In genomic region chr3:142929109-142929508, GRCh38 we compare ENCODE assay signal across 8 cellular contexts. TPM values are rescaled to one million over a fixed set of nuclear protein-coding genes. Genes with fewer than 3 reads are reported as not detected.
A peak's percentile ranks its signal among the peaks of the same experiment; 100 is the strongest.
DNase-seq lines count a peak whose midpoint lies in the region; ATAC-seq, FAIRE-seq and TF ChIP-seq lines count a peak whose summit lies in the region.

No MANE protein-coding gene starts in this region.

- H3K4me3 Mint-ChIP-seq in activated CD8-positive, alpha-beta T cell treated with anti-CD3 and anti-CD28 coated beads, Interleukin-2, amount 10 ng/mL, durations not matched to agents 7 days and 5 days = no peak overlapping the region

- no peaks in the 10 kb centered on the region for H3K9me3 Mint-ChIP-seq in activated CD8-positive, alpha-beta T cell treated with anti-CD3 and anti-CD28 coated beads, Interleukin-2, amount 10 ng/mL, durations not matched to agents 7 days and 5 days (ENCODE audit: insufficient read depth)

- CTCF ChIA-PET in activated CD8-positive, alpha-beta T cell treated with anti-CD3 and anti-CD28 coated beads, Interleukin-2, amount 10 ng/mL, durations not matched to agents 7 days and 5 days (lab: Charles Lee) = interaction anchor here (2.9 kb wide), 1 partner anchor 59 kb away, joined by 8 read pairs; no protein-coding TSS in a partner anchor

- peaks cover 13% of the 10 kb centered on the region for H3K27me3 Mint-ChIP-seq in activated CD8-positive, alpha-beta T cell treated with anti-CD3 and anti-CD28 coated beads, Interleukin-2, amount 10 ng/mL, durations not matched to agents 7 days and 5 days (ENCODE audit: low read depth)

- H3K27me3 ChIP-seq in right atrium auricular region = no peaks in the 10 kb centered on the region

- H3K9me3 ChIP-seq in right atrium auricular region = no peaks in the 10 kb centered on the region

- no peak overlapping the region for H3K4me3 ChIP-seq in right atrium auricular region

- peak; percentile 60 for ATAC-seq in GM21825 (IDR thresholded peaks at IDR 0.05; ENCODE audit: unreplicated experiment)
- ATAC-seq in activated CD8-positive, alpha-beta T cell treated with anti-CD3 and anti-CD28 coated beads, Interleukin-2, amount 10 ng/mL, durations not matched to agents 7 days and 5 days = peak; percentile 67
- ATAC-seq in stimulated activated naive CD8-positive, alpha-beta T cell treated with anti-CD3 and anti-CD28 coated beads, Interleukin-15, Interleukin-2, amounts not matched to agents 100 U/mL and 50 U/mL, for 24 hours = no peak
- no peak for ATAC-seq in GM18858 (IDR thresholded peaks at IDR 0.05; ENCODE audit: unreplicated experiment)

- POLR2A ChIA-PET in activated CD8-positive, alpha-beta T cell treated with anti-CD3 and anti-CD28 coated beads, Interleukin-2, amount 10 ng/mL, durations not matched to agents 7 days and 5 days (lab: Charles Lee) = no interaction called here

- no peak for DNase-seq in D721Med (ENCODE audit: insufficient read length, low spot score)
- DNase-seq in NCI-H2171 treated with DMSO at 0.1 percent for 48 hours (lab: John Stamatoyannopoulos, UW) = peak; percentile 42
- DNase-seq in activated CD8-positive, alpha-beta T cell treated with anti-CD3 and anti-CD28 coated beads, Interleukin-2, amount 10 ng/mL, durations not matched to agents 7 days and 5 days = peak; percentile 63
- DNase-seq in right atrium auricular region (ENCODE audit: low spot score) = no peak
- peak; percentile 47 for DNase-seq in stimulated activated naive CD8-positive, alpha-beta T cell treated with anti-CD3 and anti-CD28 coated beads, Interleukin-15, Interleukin-2, amounts not matched to agents 100 U/mL and 50 U/mL, for 24 hours
- DNase-seq in retina = no peak

- no peaks in the 10 kb centered on the region for H3K4me1 Mint-ChIP-seq in activated CD8-positive, alpha-beta T cell treated with anti-CD3 and anti-CD28 coated beads, Interleukin-2, amount 10 ng/mL, durations not matched to agents 7 days and 5 days (ENCODE audit: low read depth)

- FAIRE-seq in D721Med (lab: Jason Lieb, UNC) = no peak

- no peak overlapping the region for H3K27ac Mint-ChIP-seq in activated CD8-positive, alpha-beta T cell treated with anti-CD3 and anti-CD28 coated beads, Interleukin-2, amount 10 ng/mL, durations not matched to agents 7 days and 5 days

- no peaks in the 10 kb centered on the region for H3K36me3 ChIP-seq in right atrium auricular region

- no peaks in the 10 kb centered on the region for H3K36me3 Mint-ChIP-seq in activated CD8-positive, alpha-beta T cell treated with anti-CD3 and anti-CD28 coated beads, Interleukin-2, amount 10 ng/mL, durations not matched to agents 7 days and 5 days (ENCODE audit: low read depth)

- H3K27ac ChIP-seq in right atrium auricular region = no peak overlapping the region

- no peaks in the 10 kb centered on the region for H3K4me1 ChIP-seq in right atrium auricular region

- TF ChIP-seq CTCF in D721Med (IDR thresholded peaks at IDR 0.05; ENCODE audit: insufficient read depth, missing control alignments) (peak; percentile 65), right atrium auricular region (IDR thresholded peaks at IDR 0.05) (peak; percentile 9 to 64)

RNA-seq across cellular contexts. Expression of gene PAQR9, which starts 34.4 kb away (rescaled TPM):
- total RNA-seq in activated CD8-positive, alpha-beta T cell treated with anti-CD3 and anti-CD28 coated beads, Interleukin-2, amount 10 ng/mL, durations not matched to agents 7 days and 5 days = not detected
- 10 to 100 TPM in 1 of 2 donors, 1 to 10 TPM in 1; 5.7 to 23.0 TPM for total RNA-seq in right atrium auricular region

RNA-seq across cellular contexts. Expression of gene PCOLCE2, which starts 40.2 kb away (rescaled TPM):
- total RNA-seq in activated CD8-positive, alpha-beta T cell treated with anti-CD3 and anti-CD28 coated beads, Interleukin-2, amount 10 ng/mL, durations not matched to agents 7 days and 5 days = not detected
- 100 to 1,000 TPM in 1 of 2 donors, 10 to 100 TPM in 1; 79.1 to 148 TPM for total RNA-seq in right atrium auricular region

Comparison
In these comparisons a context has a peak if more than half of its experiments do, and no peak if none do; other contexts are left out.
1. DNase-seq: peak in NCI-H2171 treated with DMSO at 0.1 percent for 48 hours (single experiment), activated CD8-positive, alpha-beta T cell treated with anti-CD3 and anti-CD28 coated beads, Interleukin-2, amount 10 ng/mL, durations not matched to agents 7 days and 5 days (single experiment) and stimulated activated naive CD8-positive, alpha-beta T cell treated with anti-CD3 and anti-CD28 coated beads, Interleukin-15, Interleukin-2, amounts not matched to agents 100 U/mL and 50 U/mL, for 24 hours (single experiment); none in D721Med (single experiment), right atrium auricular region (single experiment) and retina (single experiment).
2. ATAC-seq: peak in GM21825 (single experiment) and activated CD8-positive, alpha-beta T cell treated with anti-CD3 and anti-CD28 coated beads, Interleukin-2, amount 10 ng/mL, durations not matched to agents 7 days and 5 days (single experiment); none in stimulated activated naive CD8-positive, alpha-beta T cell treated with anti-CD3 and anti-CD28 coated beads, Interleukin-15, Interleukin-2, amounts not matched to agents 100 U/mL and 50 U/mL, for 24 hours (single experiment) and GM18858 (single experiment).
3. RNA of gene PAQR9, which starts 34.4 kb away (total RNA-seq): 5.7 to 23.0 TPM in right atrium auricular region; not detected in activated CD8-positive, alpha-beta T cell treated with anti-CD3 and anti-CD28 coated beads, Interleukin-2, amount 10 ng/mL, durations not matched to agents 7 days and 5 days; every median in the first group is over 4 times any median in the second.
4. RNA of gene PCOLCE2, which starts 40.2 kb away (total RNA-seq): 79.1 to 148 TPM in right atrium auricular region; not detected in activated CD8-positive, alpha-beta T cell treated with anti-CD3 and anti-CD28 coated beads, Interleukin-2, amount 10 ng/mL, durations not matched to agents 7 days and 5 days; every median in the first group is over 10 times any median in the second.